ENCODE assay signal across 1 cellular context in the genomic region with DNA sequence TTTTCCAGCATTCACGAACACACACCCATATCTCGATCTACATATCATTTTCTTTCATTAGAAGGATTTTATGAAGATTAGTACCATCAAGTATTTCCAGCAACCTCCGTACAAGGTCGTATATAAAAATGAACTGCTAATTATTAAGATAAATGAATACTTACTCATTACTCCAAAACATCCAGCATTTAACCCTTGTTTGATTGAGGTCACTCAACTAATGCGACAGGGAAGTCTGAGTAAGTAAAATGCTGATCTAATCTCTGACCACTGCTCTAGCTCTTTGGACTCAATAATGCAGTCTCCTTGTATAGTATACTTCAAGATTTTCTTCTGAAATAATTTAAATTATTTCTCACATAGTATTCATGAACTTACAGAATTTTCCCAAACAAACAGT.
TF ChIP-seq lines count a peak whose summit lies in the region.

No MANE protein-coding gene starts in this region.

TF ChIP-seq in H1, 55 proteins besides CTCF, POLR2A, EP300 and RAD21:
- TF ChIP-seq KDM1A (IDR thresholded peaks at IDR 0.05; ENCODE audit: borderline replicate concordance, low read length) (no peak), NRF1 (IDR thresholded peaks at IDR 0.05; ENCODE audit: low read depth, low read length) (no peak)
